ENCODE assay signal across 10 cellular contexts in the genomic region with DNA sequence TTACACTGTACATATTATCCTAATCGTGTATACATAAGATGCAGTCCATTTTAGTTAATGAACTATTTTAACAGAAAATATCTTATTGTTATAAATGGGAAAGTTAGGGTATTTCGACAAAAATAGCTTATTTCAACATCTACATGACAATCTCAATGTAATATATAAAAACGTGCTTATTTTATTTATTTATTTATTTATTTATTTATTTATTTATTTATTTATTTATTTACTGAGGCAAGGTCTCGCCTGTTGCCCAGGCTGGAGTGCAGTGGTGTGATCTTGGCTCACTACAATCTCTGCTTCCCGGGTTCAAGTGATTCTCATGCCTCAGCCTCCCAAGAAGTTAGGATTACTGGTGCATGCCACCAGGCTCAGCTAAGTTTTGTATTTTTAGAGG.
"Had no signal": no experiment of that assay in that cellular context is flagged by ENCODE, and none has a peak within 500 bp of the region (broad histone marks: within the 10 kb centered on the region; RNA-seq: fewer than 3 reads in every experiment).

No MANE protein-coding gene starts in this region.

- H3K9me3 Mint-ChIP-seq: GM23338, H9 had no signal

- H3K4me3 Mint-ChIP-seq: GM23338, H9, HFFc6 had no signal

- H3K27ac Mint-ChIP-seq: GM23338, H9, HFFc6 had no signal

- DNase-seq: H9, HCEC 1CT, HFFc6, IMR-90, KG1 had no signal

- FAIRE-seq: H1, H54, HTR-8/SVneo, K562 had no signal

- H3K4me3 ChIP-seq: GM23338, K562 had no signal
